In the genomic region with DNA sequence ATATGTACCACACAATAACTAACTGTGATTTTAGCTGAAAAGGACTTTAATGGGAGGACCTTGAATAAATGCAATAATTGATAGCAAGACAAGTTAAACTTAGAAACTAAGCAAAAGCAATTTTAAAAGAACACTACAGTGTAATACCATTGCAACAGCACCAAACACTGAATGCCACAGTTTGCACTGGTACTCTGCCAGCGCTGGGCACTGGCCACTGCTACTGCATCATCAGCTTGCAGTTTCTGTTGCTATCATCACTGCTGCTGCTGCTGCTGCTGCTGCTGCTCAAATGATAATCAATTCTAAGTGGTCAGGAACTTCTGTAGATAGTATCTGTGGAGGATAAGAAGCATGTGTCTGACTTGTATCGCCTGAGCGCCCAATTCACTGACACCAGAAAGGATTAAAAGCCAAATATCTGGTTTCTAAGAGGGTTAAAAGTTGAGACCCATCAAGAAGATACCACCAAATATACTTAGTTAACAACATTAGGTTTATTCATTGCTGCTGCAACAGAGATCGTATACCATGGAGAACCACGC, we compare ENCODE assay signal across 1 cellular context.
TF ChIP-seq lines count a peak whose summit lies in the region.

No MANE protein-coding gene starts in this region.

TF ChIP-seq in SK-N-SH treated with all-trans-retinoic acid at 6 μM for 48 hours, 23 proteins besides CTCF, POLR2A, EP300 and RAD21 (continued from another document):
- TF ChIP-seq, protein P1, sequence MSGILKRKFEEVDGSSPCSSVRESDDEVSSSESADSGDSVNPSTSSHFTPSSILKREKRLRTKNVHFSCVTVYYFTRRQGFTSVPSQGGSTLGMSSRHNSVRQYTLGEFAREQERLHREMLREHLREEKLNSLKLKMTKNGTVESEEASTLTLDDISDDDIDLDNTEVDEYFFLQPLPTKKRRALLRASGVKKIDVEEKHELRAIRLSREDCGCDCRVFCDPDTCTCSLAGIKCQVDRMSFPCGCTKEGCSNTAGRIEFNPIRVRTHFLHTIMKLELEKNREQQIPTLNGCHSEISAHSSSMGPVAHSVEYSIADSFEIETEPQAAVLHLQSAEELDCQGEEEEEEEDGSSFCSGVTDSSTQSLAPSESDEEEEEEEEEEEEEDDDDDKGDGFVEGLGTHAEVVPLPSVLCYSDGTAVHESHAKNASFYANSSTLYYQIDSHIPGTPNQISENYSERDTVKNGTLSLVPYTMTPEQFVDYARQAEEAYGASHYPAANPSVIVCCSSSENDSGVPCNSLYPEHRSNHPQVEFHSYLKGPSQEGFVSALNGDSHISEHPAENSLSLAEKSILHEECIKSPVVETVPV (CRISPR knock-in tag; IDR thresholded peaks at IDR 0.05): no peak
